8 cellular contexts compared by ENCODE assay signal in the genomic region with DNA sequence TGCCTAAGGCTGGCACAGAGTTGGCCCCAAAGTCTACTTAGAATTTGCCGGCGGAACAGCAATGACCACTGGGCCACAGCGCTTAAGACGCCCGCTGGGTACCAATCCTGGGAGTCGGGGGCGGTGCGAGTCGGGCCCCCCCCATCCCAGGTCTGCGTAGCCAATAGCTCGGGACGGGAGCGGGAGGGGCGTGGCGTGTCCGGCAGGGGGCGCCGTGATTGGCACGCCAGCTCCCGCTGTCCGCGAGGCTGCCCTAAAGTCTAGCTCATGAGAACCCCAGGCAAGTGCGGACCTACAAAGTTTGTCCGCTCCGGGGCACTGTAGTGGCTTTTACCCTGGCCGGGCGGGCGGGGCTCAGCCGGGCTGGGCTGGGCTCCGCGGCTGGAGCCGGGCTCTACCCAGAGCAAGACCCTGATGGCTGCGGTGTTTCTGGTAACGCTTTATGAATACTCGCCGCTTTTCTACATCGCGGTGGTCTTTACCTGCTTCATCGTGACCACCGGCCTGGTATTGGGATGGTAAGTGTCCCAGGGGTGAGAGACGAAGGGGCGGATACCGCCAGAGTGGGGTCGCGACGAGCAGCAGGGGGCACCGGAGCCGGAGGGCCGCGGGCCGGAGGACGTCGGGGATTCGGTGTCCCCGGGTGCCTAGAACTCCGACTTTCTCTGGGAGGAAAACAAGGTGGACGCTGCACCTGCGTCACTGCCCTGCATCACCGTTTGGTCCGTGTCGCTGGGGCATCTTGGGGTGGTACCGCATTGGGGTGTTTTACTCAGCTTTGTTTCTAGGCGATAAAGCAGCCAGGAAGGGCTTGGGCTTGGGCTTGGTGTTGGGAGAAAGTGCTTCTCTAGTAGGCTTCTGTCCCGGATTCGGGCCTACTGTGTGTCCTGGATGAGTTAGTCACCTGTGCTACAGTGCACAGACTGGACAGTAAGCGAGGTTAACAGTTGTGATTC. TPM values are rescaled to one million over a fixed set of nuclear protein-coding genes. Genes with fewer than 3 reads are reported as not detected.
DNase-seq lines count a peak whose midpoint lies in the region; ATAC-seq and TF ChIP-seq lines count a peak whose summit lies in the region.

A gene with protein sequence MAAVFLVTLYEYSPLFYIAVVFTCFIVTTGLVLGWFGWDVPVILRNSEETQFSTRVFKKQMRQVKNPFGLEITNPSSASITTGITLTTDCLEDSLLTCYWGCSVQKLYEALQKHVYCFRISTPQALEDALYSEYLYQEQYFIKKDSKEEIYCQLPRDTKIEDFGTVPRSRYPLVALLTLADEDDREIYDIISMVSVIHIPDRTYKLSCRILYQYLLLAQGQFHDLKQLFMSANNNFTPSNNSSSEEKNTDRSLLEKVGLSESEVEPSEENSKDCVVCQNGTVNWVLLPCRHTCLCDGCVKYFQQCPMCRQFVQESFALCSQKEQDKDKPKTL (plus strand): TSS at position 361 of the 956 bp plus-strand sequence. CDS start 54 bp downstream, at position 415.

- H3K4me1 Mint-ChIP-seq in activated T-cell treated with anti-CD3 and anti-CD28 coated beads, Interleukin-2, amount 50 U/mL, for 24 hours (ENCODE audit: low read depth): peaks cover 48% of the 10 kb centered on the region

- H3K27ac ChIP-seq in muscle layer of colon (ENCODE audit: low read depth, low read length): peak within 1 kb of the TSS; percentile 92

- DNase-seq in DMS79 treated with DMSO at 0.1 percent for 48 hours (lab: John Stamatoyannopoulos, UW) (peak; percentile 99), KG1 (lab: John Stamatoyannopoulos, UW) (peak; percentile 93), erythroblast (lab: John Stamatoyannopoulos, UW) (peak; percentile 98)
- peak; percentile 98 for DNase-seq in activated T-cell treated with anti-CD3 and anti-CD28 coated beads, Interleukin-2, amount 50 U/mL, for 24 hours
- DNase-seq in stimulated activated CD8-positive, alpha-beta memory T cell treated with anti-CD3 and anti-CD28 coated beads, Interleukin-7, amount 100 ng/mL, for 24 hours (ENCODE audit: low read depth): peak; percentile 96

- H3K4me1 ChIP-seq in muscle layer of colon (ENCODE audit: insufficient read depth, low read length): peaks cover 18% of the 10 kb centered on the region

- TF ChIP-seq POLR2A in erythroblast (IDR thresholded peaks at IDR 0.05; ENCODE audit: low read length): peak; percentile 72

- H3K36me3 Mint-ChIP-seq in activated T-cell treated with anti-CD3 and anti-CD28 coated beads, Interleukin-2, amount 50 U/mL, for 24 hours (ENCODE audit: low read depth): peaks cover 16% of the 10 kb centered on the region

- peak within 1 kb of the TSS; percentile 92 for H3K4me3 Mint-ChIP-seq in activated T-cell treated with anti-CD3 and anti-CD28 coated beads, Interleukin-2, amount 50 U/mL, for 24 hours

- H3K9me3 Mint-ChIP-seq in activated T-cell treated with anti-CD3 and anti-CD28 coated beads, Interleukin-2, amount 50 U/mL, for 24 hours: no peaks in the 10 kb centered on the region

- no peaks in the 10 kb centered on the region for H3K36me3 ChIP-seq in muscle layer of colon (ENCODE audit: insufficient read depth, low read length)

- ATAC-seq in GM21723 (IDR thresholded peaks at IDR 0.05; ENCODE audit: unreplicated experiment): peak; percentile 97

- peak within 1 kb of the TSS; percentile 96 for H3K9ac ChIP-seq in muscle layer of colon (ENCODE audit: low read length)

- H3K27ac Mint-ChIP-seq in activated T-cell treated with anti-CD3 and anti-CD28 coated beads, Interleukin-2, amount 50 U/mL, for 24 hours: peak within 1 kb of the TSS; percentile 85

- H3K9me3 ChIP-seq in muscle layer of colon (ENCODE audit: low read length): no peaks in the 10 kb centered on the region

- H3K4me3 ChIP-seq in muscle layer of colon (ENCODE audit: low read depth in 1 of 2, low read length in 2 of 2): peak within 1 kb of the TSS; percentile 91 to 99

- no peaks in the 10 kb centered on the region for H3K27me3 Mint-ChIP-seq in activated T-cell treated with anti-CD3 and anti-CD28 coated beads, Interleukin-2, amount 50 U/mL, for 24 hours

- no peaks in the 10 kb centered on the region for H3K27me3 ChIP-seq in muscle layer of colon (ENCODE audit: control insufficient read depth in 1 of 2, insufficient read depth in 2 of 2, low read length in 2 of 2)

TF ChIP-seq in PFSK-1, 5 proteins besides CTCF, POLR2A, EP300 and RAD21:
- no peak for TF ChIP-seq FOXP2 (optimal IDR thresholded peaks at IDR 0.05; ENCODE audit: borderline replicate concordance, extremely low read depth, extremely low read length, insufficient read depth)
- TF ChIP-seq TAF1 (IDR thresholded peaks at IDR 0.05; ENCODE audit: borderline replicate concordance, insufficient read depth, low read length): peak; percentile 48; the same call in 1 of the 2 replicates
- TF ChIP-seq POLR2AphosphoS5 (IDR thresholded peaks at IDR 0.05; ENCODE audit: low read depth, low read length): peak; percentile 55; the same call in 1 of the 2 replicates
- TF ChIP-seq SIN3A (IDR thresholded peaks at IDR 0.05; ENCODE audit: borderline replicate concordance, insufficient read depth, low read length): no peak
- TF ChIP-seq, protein P1, sequence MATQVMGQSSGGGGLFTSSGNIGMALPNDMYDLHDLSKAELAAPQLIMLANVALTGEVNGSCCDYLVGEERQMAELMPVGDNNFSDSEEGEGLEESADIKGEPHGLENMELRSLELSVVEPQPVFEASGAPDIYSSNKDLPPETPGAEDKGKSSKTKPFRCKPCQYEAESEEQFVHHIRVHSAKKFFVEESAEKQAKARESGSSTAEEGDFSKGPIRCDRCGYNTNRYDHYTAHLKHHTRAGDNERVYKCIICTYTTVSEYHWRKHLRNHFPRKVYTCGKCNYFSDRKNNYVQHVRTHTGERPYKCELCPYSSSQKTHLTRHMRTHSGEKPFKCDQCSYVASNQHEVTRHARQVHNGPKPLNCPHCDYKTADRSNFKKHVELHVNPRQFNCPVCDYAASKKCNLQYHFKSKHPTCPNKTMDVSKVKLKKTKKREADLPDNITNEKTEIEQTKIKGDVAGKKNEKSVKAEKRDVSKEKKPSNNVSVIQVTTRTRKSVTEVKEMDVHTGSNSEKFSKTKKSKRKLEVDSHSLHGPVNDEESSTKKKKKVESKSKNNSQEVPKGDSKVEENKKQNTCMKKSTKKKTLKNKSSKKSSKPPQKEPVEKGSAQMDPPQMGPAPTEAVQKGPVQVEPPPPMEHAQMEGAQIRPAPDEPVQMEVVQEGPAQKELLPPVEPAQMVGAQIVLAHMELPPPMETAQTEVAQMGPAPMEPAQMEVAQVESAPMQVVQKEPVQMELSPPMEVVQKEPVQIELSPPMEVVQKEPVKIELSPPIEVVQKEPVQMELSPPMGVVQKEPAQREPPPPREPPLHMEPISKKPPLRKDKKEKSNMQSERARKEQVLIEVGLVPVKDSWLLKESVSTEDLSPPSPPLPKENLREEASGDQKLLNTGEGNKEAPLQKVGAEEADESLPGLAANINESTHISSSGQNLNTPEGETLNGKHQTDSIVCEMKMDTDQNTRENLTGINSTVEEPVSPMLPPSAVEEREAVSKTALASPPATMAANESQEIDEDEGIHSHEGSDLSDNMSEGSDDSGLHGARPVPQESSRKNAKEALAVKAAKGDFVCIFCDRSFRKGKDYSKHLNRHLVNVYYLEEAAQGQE (IDR thresholded peaks at IDR 0.05; ENCODE audit: insufficient read depth in 1 of 2, low read depth in 2 of 2, low read length in 2 of 2): 0 out of 4 replicates have a peak, but pooled peaks of 1 of the 2 experiments have one; percentile 13

RNA-seq across cellular contexts. Expression of the gene that starts here (rescaled TPM):
- polyA plus RNA-seq in PFSK-1 (2012; ENCODE audit: insufficient read length, low read depth): 12.0 TPM

Comparison
In these comparisons a context has a peak if more than half of its experiments do, and no peak if none do; other contexts are left out.
1. Peak in every context shown above with its lines: DNase-seq, ATAC-seq, H3K4me3 ChIP-seq and H3K27ac ChIP-seq.